In genomic region chr12:50515587-50515986, GRCh38 we compare ENCODE assay signal across 2 cellular contexts.
TF ChIP-seq lines count a peak whose summit lies in the region.

No MANE protein-coding gene starts in this region.

TF ChIP-seq in IMR-90, 13 proteins besides CTCF, POLR2A, EP300 and RAD21:
- TF ChIP-seq ELK1 (IDR thresholded peaks at IDR 0.05; ENCODE audit: borderline replicate concordance, low read depth, low read length) (no peak), RCOR1 (IDR thresholded peaks at IDR 0.05; ENCODE audit: insufficient replicate concordance, low read length) (no peak), BHLHE40 (IDR thresholded peaks at IDR 0.05; ENCODE audit: low read depth, low read length) (no peak), MAFK (IDR thresholded peaks at IDR 0.05; ENCODE audit: low read depth, low read length) (no peak), USF2 (IDR thresholded peaks at IDR 0.05; ENCODE audit: low read depth, low read length) (no peak), SMC3 (IDR thresholded peaks at IDR 0.05; ENCODE audit: low read depth, low read length) (no peak), CHD1 (IDR thresholded peaks at IDR 0.05; ENCODE audit: low read depth, low read length) (no peak), MXI1 (IDR thresholded peaks at IDR 0.05; ENCODE audit: borderline replicate concordance, low read depth, low read length) (no peak), FOS (IDR thresholded peaks at IDR 0.05; ENCODE audit: low read depth, low read length) (no peak), RFX5 (IDR thresholded peaks at IDR 0.05; ENCODE audit: low read depth, low read length) (no peak), NFE2L2 (IDR thresholded peaks at IDR 0.05; ENCODE audit: low read depth, low read length) (no peak), CEBPB (IDR thresholded peaks at IDR 0.05; ENCODE audit: low read depth, low read length) (no peak), MAZ (IDR thresholded peaks at IDR 0.05; ENCODE audit: borderline replicate concordance, low read depth, low read length) (no peak)

TF ChIP-seq in GM23338, 12 proteins besides CTCF, POLR2A, EP300 and RAD21:
- TF ChIP-seq STAT1 (IDR thresholded peaks at IDR 0.05; ENCODE audit: unreplicated experiment), result no peak
- TF ChIP-seq ZNF114 (CRISPR knock-in tag; IDR thresholded peaks at IDR 0.05), result no peak
- TF ChIP-seq POLR2AphosphoS5 (IDR thresholded peaks at IDR 0.05; ENCODE audit: low read depth), result no peak
- TF ChIP-seq CREB1 (CRISPR knock-in tag; IDR thresholded peaks at IDR 0.05; ENCODE audit: low read depth), result no peak
- no peak for TF ChIP-seq ZNF331 (CRISPR knock-in tag; IDR thresholded peaks at IDR 0.05; ENCODE audit: low read depth)
- no peak for TF ChIP-seq ETS1 (IDR thresholded peaks at IDR 0.05)
- no peak for TF ChIP-seq EZH2phosphoT487 (IDR thresholded peaks at IDR 0.05; ENCODE audit: unreplicated experiment)
- no peak for TF ChIP-seq EZH2 (IDR thresholded peaks at IDR 0.05; ENCODE audit: low read depth, unreplicated experiment)
- no peak for TF ChIP-seq NANOG (IDR thresholded peaks at IDR 0.05; ENCODE audit: borderline replicate concordance)
- no peak for TF ChIP-seq ZNF462 (CRISPR knock-in tag; IDR thresholded peaks at IDR 0.05)
- no peak for TF ChIP-seq JUNB (IDR thresholded peaks at IDR 0.05; ENCODE audit: unreplicated experiment)
- TF ChIP-seq REST (IDR thresholded peaks at IDR 0.05; ENCODE audit: unreplicated experiment), result no peak
